Comparison of ENCODE assay signal across 1 cellular context in genomic region chr15:57619746-57620145, GRCh38.
TF ChIP-seq lines count a peak whose summit lies in the region.

No MANE protein-coding gene starts in this region.

TF ChIP-seq in HEK293T, 16 proteins besides CTCF, POLR2A, EP300 and RAD21 (continued from another document):
- TF ChIP-seq, protein P1, sequence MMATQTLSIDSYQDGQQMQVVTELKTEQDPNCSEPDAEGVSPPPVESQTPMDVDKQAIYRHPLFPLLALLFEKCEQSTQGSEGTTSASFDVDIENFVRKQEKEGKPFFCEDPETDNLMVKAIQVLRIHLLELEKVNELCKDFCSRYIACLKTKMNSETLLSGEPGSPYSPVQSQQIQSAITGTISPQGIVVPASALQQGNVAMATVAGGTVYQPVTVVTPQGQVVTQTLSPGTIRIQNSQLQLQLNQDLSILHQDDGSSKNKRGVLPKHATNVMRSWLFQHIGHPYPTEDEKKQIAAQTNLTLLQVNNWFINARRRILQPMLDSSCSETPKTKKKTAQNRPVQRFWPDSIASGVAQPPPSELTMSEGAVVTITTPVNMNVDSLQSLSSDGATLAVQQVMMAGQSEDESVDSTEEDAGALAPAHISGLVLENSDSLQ (IDR thresholded peaks at IDR 0.05) = no peak
- TF ChIP-seq ARNT (IDR thresholded peaks at IDR 0.05) (no peak), BHLHE40 (IDR thresholded peaks at IDR 0.05; ENCODE audit: borderline replicate concordance) (no peak)
